1 cellular context compared by ENCODE assay signal in the genomic region with DNA sequence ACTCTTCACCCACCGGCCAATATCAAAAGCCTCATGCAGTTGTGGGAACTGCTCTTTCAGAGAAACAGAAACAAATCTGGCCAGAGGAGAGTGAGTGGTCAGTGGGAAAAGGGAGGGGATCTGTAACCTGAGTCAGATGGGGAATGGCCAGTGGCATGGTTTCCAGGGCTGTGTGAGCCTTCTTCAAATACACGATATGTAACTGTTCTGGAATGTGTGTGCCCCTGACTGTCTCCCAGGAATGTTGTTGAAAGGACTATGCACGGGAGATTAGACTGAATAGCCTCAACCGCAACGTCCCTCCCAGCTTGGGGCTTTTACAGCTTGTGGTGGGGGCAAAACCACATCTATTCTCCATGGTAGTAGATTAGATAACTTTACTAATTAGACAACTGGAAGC.
TF ChIP-seq lines count a peak whose summit lies in the region.

No MANE protein-coding gene starts in this region.

TF ChIP-seq in IMR-90, 13 proteins besides CTCF, POLR2A, EP300 and RAD21 (continued from another document):
- TF ChIP-seq, protein P1, sequence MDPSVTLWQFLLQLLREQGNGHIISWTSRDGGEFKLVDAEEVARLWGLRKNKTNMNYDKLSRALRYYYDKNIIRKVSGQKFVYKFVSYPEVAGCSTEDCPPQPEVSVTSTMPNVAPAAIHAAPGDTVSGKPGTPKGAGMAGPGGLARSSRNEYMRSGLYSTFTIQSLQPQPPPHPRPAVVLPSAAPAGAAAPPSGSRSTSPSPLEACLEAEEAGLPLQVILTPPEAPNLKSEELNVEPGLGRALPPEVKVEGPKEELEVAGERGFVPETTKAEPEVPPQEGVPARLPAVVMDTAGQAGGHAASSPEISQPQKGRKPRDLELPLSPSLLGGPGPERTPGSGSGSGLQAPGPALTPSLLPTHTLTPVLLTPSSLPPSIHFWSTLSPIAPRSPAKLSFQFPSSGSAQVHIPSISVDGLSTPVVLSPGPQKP (IDR thresholded peaks at IDR 0.05; ENCODE audit: borderline replicate concordance, low read depth, low read length): no peak
